In the genomic region with DNA sequence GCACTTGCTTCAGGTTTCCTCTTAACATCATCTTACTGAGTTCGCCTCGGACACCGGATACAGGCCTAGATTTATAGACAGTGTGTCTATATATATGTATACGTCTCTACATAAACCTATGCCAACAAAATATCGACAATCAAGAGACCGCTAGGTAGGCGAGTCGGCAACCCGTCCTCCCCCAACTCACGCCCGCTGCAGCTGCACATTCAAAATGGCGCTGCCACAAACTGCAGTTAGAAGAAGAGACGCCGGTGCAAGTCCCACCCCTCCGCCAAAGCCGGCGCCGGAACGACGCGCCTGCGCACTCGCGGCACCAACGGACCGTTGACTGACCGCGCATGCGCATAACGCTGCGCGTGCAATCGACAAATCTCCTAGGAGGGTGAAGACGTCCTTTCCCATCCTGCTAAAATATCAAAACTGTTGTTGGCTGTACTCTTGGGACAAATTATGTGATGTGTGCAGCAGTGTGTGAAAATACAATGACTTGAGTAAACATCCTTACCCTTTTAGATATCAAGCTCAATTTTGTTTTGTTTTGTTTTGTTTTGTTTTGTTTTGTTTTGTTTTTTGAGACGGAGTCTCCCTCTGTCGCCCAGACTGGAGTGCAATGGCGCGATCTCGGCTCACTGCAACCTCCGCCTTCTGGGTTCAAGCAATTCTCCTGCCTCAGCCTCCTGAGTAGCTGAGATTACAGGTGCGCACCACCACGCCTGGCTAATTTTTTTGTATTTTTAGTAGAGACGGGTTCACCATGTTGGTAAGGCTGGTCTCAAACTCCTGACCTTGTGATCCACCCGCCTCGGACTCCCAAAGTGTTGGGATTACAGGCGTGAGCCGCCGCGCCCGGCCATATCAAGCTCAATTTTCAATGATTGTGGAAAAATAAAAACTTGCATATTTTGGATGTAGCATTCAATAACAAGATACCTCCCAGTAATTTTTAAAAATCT, we compare ENCODE assay signal across 8 cellular contexts.
DNase-seq lines count a peak whose midpoint lies in the region; ATAC-seq lines count a peak whose summit lies in the region.

PSPC1 (minus strand) TSS at position 219 of the 956 bp plus-strand sequence; CDS start at position 31, 188 bp downstream.

- peak; percentile 98 for DNase-seq in AG08396 (ENCODE audit: low spot score)
- DNase-seq in NCI-H446 treated with DMSO at 0.1 percent for 48 hours (lab: John Stamatoyannopoulos, UW) = peak; percentile 92
- peak; percentile 94 for DNase-seq in cerebellar cortex (ENCODE audit: low spot score)
- DNase-seq in iris pigment epithelial cell (ENCODE audit: low read depth) = peak; percentile 90
- DNase-seq in stimulated activated CD4-positive, alpha-beta T cell treated with anti-CD3 and anti-CD28 coated beads, Interleukin-12 subunit alpha, Interleukin-12 subunit beta, amount 100 ng/mL, for 24 hours (ENCODE audit: low read depth in 2 of 2) = peak; percentile 87 to 89

- ATAC-seq in GM19025 (IDR thresholded peaks at IDR 0.05; ENCODE audit: low read depth, unreplicated experiment) (peak; percentile 80), HG03342 (IDR thresholded peaks at IDR 0.05; ENCODE audit: unreplicated experiment) (peak; percentile 87)
- ATAC-seq in activated CD4-positive, CD25-positive, alpha-beta regulatory T cell treated with anti-CD3 and anti-CD28 coated beads, Interleukin-2, amount 50 U/mL, for 24 hours = peak; percentile 90

Comparison
In these comparisons a context has a peak if more than half of its experiments do, and no peak if none do; other contexts are left out.
1. Peak in every context shown above with its lines: DNase-seq and ATAC-seq.